ENCODE assay signal across 1 cellular context in genomic region chr16:65769055-65769465, GRCh38.
TF ChIP-seq lines count a peak whose summit lies in the region.

No MANE protein-coding gene starts in this region.

TF ChIP-seq in K562, 482 proteins besides CTCF, POLR2A, EP300 and RAD21 (continued from another document and continues in another):
- TF ChIP-seq, protein P1, sequence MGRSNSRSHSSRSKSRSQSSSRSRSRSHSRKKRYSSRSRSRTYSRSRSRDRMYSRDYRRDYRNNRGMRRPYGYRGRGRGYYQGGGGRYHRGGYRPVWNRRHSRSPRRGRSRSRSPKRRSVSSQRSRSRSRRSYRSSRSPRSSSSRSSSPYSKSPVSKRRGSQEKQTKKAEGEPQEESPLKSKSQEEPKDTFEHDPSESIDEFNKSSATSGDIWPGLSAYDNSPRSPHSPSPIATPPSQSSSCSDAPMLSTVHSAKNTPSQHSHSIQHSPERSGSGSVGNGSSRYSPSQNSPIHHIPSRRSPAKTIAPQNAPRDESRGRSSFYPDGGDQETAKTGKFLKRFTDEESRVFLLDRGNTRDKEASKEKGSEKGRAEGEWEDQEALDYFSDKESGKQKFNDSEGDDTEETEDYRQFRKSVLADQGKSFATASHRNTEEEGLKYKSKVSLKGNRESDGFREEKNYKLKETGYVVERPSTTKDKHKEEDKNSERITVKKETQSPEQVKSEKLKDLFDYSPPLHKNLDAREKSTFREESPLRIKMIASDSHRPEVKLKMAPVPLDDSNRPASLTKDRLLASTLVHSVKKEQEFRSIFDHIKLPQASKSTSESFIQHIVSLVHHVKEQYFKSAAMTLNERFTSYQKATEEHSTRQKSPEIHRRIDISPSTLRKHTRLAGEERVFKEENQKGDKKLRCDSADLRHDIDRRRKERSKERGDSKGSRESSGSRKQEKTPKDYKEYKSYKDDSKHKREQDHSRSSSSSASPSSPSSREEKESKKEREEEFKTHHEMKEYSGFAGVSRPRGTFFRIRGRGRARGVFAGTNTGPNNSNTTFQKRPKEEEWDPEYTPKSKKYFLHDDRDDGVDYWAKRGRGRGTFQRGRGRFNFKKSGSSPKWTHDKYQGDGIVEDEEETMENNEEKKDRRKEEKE (IDR thresholded peaks at IDR 0.05; ENCODE audit: borderline replicate concordance in 1 of 2, control insufficient read depth in 1 of 2, low read depth in 2 of 2, low read length in 1 of 2), result no peak
- peak; percentile 94 for TF ChIP-seq ZNF140 (CRISPR knock-in tag; IDR thresholded peaks at IDR 0.05)
- TF ChIP-seq RAD51 (IDR thresholded peaks at IDR 0.05; ENCODE audit: borderline replicate concordance, low read depth), result 0 out of 2 replicates have a peak, but pooled peaks have one; percentile 46
- TF ChIP-seq USF1 (CRISPR knock-in tag; IDR thresholded peaks at IDR 0.05), result no peak
- TF ChIP-seq HDGF (IDR thresholded peaks at IDR 0.05), result no peak
- TF ChIP-seq ZNF79 (CRISPR knock-in tag; IDR thresholded peaks at IDR 0.05; ENCODE audit: low read depth), result peak; percentile 99
- peak; percentile 95 for TF ChIP-seq ZNF655 (CRISPR knock-in tag; IDR thresholded peaks at IDR 0.05)
- peak; percentile 100 for TF ChIP-seq ZNF445 (CRISPR knock-in tag; IDR thresholded peaks at IDR 0.05; ENCODE audit: low read depth)
- no peak for TF ChIP-seq ZNF184 (CRISPR knock-in tag; IDR thresholded peaks at IDR 0.05)
- peak; percentile 99 for TF ChIP-seq PTTG1 (tag; IDR thresholded peaks at IDR 0.05; ENCODE audit: low read depth)
- peak; percentile 90 for TF ChIP-seq TRIM28 (IDR thresholded peaks at IDR 0.05)
- no peak for TF ChIP-seq ELK1 (CRISPR knock-in tag; IDR thresholded peaks at IDR 0.05)
- peak; percentile 100 for TF ChIP-seq KDM2B (CRISPR knock-in tag; IDR thresholded peaks at IDR 0.05)
- TF ChIP-seq, protein P2, sequence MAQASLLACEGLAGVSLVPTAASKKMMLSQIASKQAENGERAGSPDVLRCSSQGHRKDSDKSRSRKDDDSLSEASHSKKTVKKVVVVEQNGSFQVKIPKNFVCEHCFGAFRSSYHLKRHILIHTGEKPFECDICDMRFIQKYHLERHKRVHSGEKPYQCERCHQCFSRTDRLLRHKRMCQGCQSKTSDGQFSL (CRISPR knock-in tag; IDR thresholded peaks at IDR 0.05), result no peak
- TF ChIP-seq, protein P2 (tag; IDR thresholded peaks at IDR 0.05), result peak; percentile 39 to 100; a peak in 2 of 4 replicates
- TF ChIP-seq, protein P3, sequence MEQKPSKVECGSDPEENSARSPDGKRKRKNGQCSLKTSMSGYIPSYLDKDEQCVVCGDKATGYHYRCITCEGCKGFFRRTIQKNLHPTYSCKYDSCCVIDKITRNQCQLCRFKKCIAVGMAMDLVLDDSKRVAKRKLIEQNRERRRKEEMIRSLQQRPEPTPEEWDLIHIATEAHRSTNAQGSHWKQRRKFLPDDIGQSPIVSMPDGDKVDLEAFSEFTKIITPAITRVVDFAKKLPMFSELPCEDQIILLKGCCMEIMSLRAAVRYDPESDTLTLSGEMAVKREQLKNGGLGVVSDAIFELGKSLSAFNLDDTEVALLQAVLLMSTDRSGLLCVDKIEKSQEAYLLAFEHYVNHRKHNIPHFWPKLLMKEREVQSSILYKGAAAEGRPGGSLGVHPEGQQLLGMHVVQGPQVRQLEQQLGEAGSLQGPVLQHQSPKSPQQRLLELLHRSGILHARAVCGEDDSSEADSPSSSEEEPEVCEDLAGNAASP (IDR thresholded peaks at IDR 0.05), result no peak
- TF ChIP-seq, protein P4, sequence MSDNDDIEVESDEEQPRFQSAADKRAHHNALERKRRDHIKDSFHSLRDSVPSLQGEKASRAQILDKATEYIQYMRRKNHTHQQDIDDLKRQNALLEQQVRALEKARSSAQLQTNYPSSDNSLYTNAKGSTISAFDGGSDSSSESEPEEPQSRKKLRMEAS (CRISPR knock-in tag; IDR thresholded peaks at IDR 0.05), result no peak
- TF ChIP-seq, protein P5, sequence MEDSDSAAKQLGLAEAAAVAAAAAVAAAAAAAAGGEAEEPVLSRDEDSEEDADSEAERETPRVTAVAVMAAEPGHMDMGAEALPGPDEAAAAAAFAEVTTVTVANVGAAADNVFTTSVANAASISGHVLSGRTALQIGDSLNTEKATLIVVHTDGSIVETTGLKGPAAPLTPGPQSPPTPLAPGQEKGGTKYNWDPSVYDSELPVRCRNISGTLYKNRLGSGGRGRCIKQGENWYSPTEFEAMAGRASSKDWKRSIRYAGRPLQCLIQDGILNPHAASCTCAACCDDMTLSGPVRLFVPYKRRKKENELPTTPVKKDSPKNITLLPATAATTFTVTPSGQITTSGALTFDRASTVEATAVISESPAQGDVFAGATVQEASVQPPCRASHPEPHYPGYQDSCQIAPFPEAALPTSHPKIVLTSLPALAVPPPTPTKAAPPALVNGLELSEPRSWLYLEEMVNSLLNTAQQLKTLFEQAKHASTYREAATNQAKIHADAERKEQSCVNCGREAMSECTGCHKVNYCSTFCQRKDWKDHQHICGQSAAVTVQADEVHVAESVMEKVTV (CRISPR knock-in tag; IDR thresholded peaks at IDR 0.05), result peak; percentile 97
- no peak for TF ChIP-seq CBFB (CRISPR knock-in tag; IDR thresholded peaks at IDR 0.05)
- TF ChIP-seq ZNF263 (CRISPR knock-in tag; IDR thresholded peaks at IDR 0.05; ENCODE audit: borderline replicate concordance), result no peak
- TF ChIP-seq L3MBTL2 (IDR thresholded peaks at IDR 0.05), result peak; percentile 90
- no peak for TF ChIP-seq HNRNPK (IDR thresholded peaks at IDR 0.05; ENCODE audit: low read depth, low read length, poor library complexity, severe bottlenecking)
- TF ChIP-seq CBFA2T3 (IDR thresholded peaks at IDR 0.05), result peak; percentile 98
- peak; percentile 89; the same call in 1 of the 2 replicates for TF ChIP-seq ZNF408 (CRISPR knock-in tag; IDR thresholded peaks at IDR 0.05; ENCODE audit: low read depth)
- TF ChIP-seq EHMT2 (IDR thresholded peaks at IDR 0.05), result peak; percentile 88
- TF ChIP-seq XRCC4 (IDR thresholded peaks at IDR 0.05; ENCODE audit: extremely low read depth, insufficient read depth, insufficient read length), result no peak
- peak; percentile 99 for TF ChIP-seq TEAD2 (tag; IDR thresholded peaks at IDR 0.05)
- peak; percentile 97 for TF ChIP-seq ELF2 (CRISPR knock-in tag; IDR thresholded peaks at IDR 0.05)
- TF ChIP-seq, protein P6, sequence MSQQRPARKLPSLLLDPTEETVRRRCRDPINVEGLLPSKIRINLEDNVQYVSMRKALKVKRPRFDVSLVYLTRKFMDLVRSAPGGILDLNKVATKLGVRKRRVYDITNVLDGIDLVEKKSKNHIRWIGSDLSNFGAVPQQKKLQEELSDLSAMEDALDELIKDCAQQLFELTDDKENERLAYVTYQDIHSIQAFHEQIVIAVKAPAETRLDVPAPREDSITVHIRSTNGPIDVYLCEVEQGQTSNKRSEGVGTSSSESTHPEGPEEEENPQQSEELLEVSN (IDR thresholded peaks at IDR 0.05; ENCODE audit: borderline replicate concordance in 1 of 2, extremely low read depth in 1 of 2, insufficient read depth in 1 of 2, insufficient read length in 1 of 2, low read depth in 1 of 2, low read length in 1 of 2, poor library complexity in 1 of 2, severe bottlenecking in 1 of 2), result no peak
- no peak; the same call in 1 of the 2 replicates for TF ChIP-seq AFF4 (CRISPR knock-in tag; IDR thresholded peaks at IDR 0.05)
- TF ChIP-seq ZNF253 (CRISPR knock-in tag; conservative IDR thresholded peaks at IDR 0.05), result peak; percentile 98
- TF ChIP-seq, protein P7, sequence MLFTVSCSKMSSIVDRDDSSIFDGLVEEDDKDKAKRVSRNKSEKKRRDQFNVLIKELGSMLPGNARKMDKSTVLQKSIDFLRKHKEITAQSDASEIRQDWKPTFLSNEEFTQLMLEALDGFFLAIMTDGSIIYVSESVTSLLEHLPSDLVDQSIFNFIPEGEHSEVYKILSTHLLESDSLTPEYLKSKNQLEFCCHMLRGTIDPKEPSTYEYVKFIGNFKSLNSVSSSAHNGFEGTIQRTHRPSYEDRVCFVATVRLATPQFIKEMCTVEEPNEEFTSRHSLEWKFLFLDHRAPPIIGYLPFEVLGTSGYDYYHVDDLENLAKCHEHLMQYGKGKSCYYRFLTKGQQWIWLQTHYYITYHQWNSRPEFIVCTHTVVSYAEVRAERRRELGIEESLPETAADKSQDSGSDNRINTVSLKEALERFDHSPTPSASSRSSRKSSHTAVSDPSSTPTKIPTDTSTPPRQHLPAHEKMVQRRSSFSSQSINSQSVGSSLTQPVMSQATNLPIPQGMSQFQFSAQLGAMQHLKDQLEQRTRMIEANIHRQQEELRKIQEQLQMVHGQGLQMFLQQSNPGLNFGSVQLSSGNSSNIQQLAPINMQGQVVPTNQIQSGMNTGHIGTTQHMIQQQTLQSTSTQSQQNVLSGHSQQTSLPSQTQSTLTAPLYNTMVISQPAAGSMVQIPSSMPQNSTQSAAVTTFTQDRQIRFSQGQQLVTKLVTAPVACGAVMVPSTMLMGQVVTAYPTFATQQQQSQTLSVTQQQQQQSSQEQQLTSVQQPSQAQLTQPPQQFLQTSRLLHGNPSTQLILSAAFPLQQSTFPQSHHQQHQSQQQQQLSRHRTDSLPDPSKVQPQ (CRISPR knock-in tag; IDR thresholded peaks at IDR 0.05; ENCODE audit: borderline replicate concordance), result peak; percentile 100
- TF ChIP-seq RBBP5 (IDR thresholded peaks at IDR 0.05; ENCODE audit: borderline replicate concordance, insufficient read depth, low read length, poor library complexity, severe bottlenecking), result no peak
- no peak for TF ChIP-seq ZNF224 (CRISPR knock-in tag; IDR thresholded peaks at IDR 0.05)
- peak; percentile 100 for TF ChIP-seq PYGO2 (tag; IDR thresholded peaks at IDR 0.05)
- TF ChIP-seq ZNF639 (CRISPR knock-in tag; conservative IDR thresholded peaks at IDR 0.05 in 1 of 2, IDR thresholded peaks at IDR 0.05 in 1 of 2), result peak in 1 of 2 experiments; percentile 95; a peak in 2 of 4 replicates
- TF ChIP-seq ZNF551 (CRISPR knock-in tag; IDR thresholded peaks at IDR 0.05), result peak; percentile 97
- TF ChIP-seq, protein P8, sequence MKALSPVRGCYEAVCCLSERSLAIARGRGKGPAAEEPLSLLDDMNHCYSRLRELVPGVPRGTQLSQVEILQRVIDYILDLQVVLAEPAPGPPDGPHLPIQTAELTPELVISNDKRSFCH (CRISPR knock-in tag; IDR thresholded peaks at IDR 0.05), result peak; percentile 99
- TF ChIP-seq, protein P8 (tag; IDR thresholded peaks at IDR 0.05), result peak; percentile 99
- TF ChIP-seq SUPT5H (IDR thresholded peaks at IDR 0.05), result no peak
